ENCODE assay signal across 9 cellular contexts in genomic region chr1:168137515-168137821, GRCh38. TPM values are rescaled to one million over a fixed set of nuclear protein-coding genes. Genes with fewer than 3 reads are reported as not detected.
DNase-seq lines count a peak whose midpoint lies in the region; ATAC-seq and TF ChIP-seq lines count a peak whose summit lies in the region.
"Had no signal": no experiment of that assay in that cellular context is flagged by ENCODE, and none has a peak within 500 bp of the region (broad histone marks: within the 10 kb centered on the region; RNA-seq: fewer than 3 reads in every experiment).

No MANE protein-coding gene starts in this region.

- peaks cover 0 to 3% of the 10 kb centered on the region in 2 donors for H3K27me3 ChIP-seq in mucosa of rectum (ENCODE audit: control insufficient read depth in 2 of 2, insufficient read depth in 2 of 2, low read length in 2 of 2)

- no peaks in the 10 kb centered on the region for H3K9me3 ChIP-seq in mucosa of rectum (ENCODE audit: control insufficient read depth in 2 of 2, low read length in 2 of 2)

- H3K4me1 Mint-ChIP-seq in stimulated activated naive CD8-positive, alpha-beta T cell treated with anti-CD3 and anti-CD28 coated beads, Interleukin-15, Interleukin-2, amounts not matched to agents 100 ng/mL and 50 ng/mL, for 24 hours (ENCODE audit: low read depth): peaks cover 39% of the 10 kb centered on the region

- H3K9ac ChIP-seq in mucosa of rectum (ENCODE audit: low read depth in 1 of 2, low read length in 2 of 2): peak overlapping the region in 1 of 2 donors; percentile 74

- H3K27me3 Mint-ChIP-seq in stimulated activated naive CD8-positive, alpha-beta T cell treated with anti-CD3 and anti-CD28 coated beads, Interleukin-15, Interleukin-2, amounts not matched to agents 100 ng/mL and 50 ng/mL, for 24 hours: peaks cover 44% of the 10 kb centered on the region

- peaks cover 13 to 23% of the 10 kb centered on the region in 2 donors for H3K4me1 ChIP-seq in mucosa of rectum (ENCODE audit: control insufficient read depth in 2 of 2, insufficient read depth in 2 of 2, low read length in 2 of 2)

- no peak for TF ChIP-seq CTCF in coronary artery (IDR thresholded peaks at IDR 0.05)

- no peaks in the 10 kb centered on the region for H3K36me3 ChIP-seq in mucosa of rectum (ENCODE audit: control insufficient read depth in 2 of 2, insufficient read depth in 2 of 2, low read length in 2 of 2)

- peak overlapping the region; percentile 78 to 89 for H3K27ac ChIP-seq in coronary artery
- peak overlapping the region; percentile 71 to 75 for H3K27ac ChIP-seq in mucosa of rectum (ENCODE audit: low read depth in 2 of 2, low read length in 2 of 2)

- H3K36me3 Mint-ChIP-seq in stimulated activated naive CD8-positive, alpha-beta T cell treated with anti-CD3 and anti-CD28 coated beads, Interleukin-15, Interleukin-2, amounts not matched to agents 100 ng/mL and 50 ng/mL, for 24 hours (ENCODE audit: low read depth): no peaks in the 10 kb centered on the region

- ATAC-seq in stimulated activated naive CD8-positive, alpha-beta T cell treated with anti-CD3 and anti-CD28 coated beads, Interleukin-15, Interleukin-2, amounts not matched to agents 100 U/mL and 50 U/mL, for 24 hours: no peak
- ATAC-seq in HG03280 (IDR thresholded peaks at IDR 0.05; ENCODE audit: unreplicated experiment): no peak

- H3K4me3 ChIP-seq in coronary artery (peak overlapping the region; percentile 81), mucosa of rectum (ENCODE audit: low read length in 2 of 2) (peak overlapping the region; percentile 71 to 77)

- H3K9me3 Mint-ChIP-seq in stimulated activated naive CD8-positive, alpha-beta T cell treated with anti-CD3 and anti-CD28 coated beads, Interleukin-15, Interleukin-2, amounts not matched to agents 100 ng/mL and 50 ng/mL, for 24 hours: no peaks in the 10 kb centered on the region

- H3K4me3 Mint-ChIP-seq in stimulated activated naive CD8-positive, alpha-beta T cell treated with anti-CD3 and anti-CD28 coated beads, Interleukin-15, Interleukin-2, amounts not matched to agents 100 ng/mL and 50 ng/mL, for 24 hours: peak overlapping the region; percentile 90

- H3K27ac Mint-ChIP-seq in stimulated activated naive CD8-positive, alpha-beta T cell treated with anti-CD3 and anti-CD28 coated beads, Interleukin-15, Interleukin-2, amounts not matched to agents 100 ng/mL and 50 ng/mL, for 24 hours: peak overlapping the region; percentile 85

- no peak for DNase-seq in stimulated activated naive CD8-positive, alpha-beta T cell treated with anti-CD3 and anti-CD28 coated beads, Interleukin-15, Interleukin-2, amounts not matched to agents 100 U/mL and 50 U/mL, for 24 hours
- DNase-seq in coronary artery (ENCODE audit: low spot score) (no peak), mesenteric fat pad (ENCODE audit: low spot score) (no peak), SK-N-DZ (ENCODE audit: low spot score) (no peak)
- no peak for DNase-seq in activated CD4-positive, CD25-positive, alpha-beta regulatory T cell (lab: John Stamatoyannopoulos, UW)
- DNase-seq: effector CD8-positive, alpha-beta T cell had no signal

RNA-seq across cellular contexts. Expression of gene GPR161, which starts 0.7 kb away (rescaled TPM):
- total RNA-seq in mesenteric fat pad: 6.2 TPM
- polyA plus RNA-seq in SK-N-DZ (2014; cell fraction: cytosol; rRNA removed): 15.4 and 19.7 TPM in 2 replicates
- polyA plus RNA-seq in SK-N-DZ (2014; cell fraction: nucleus; rRNA removed): 9.4 and 10.5 TPM in 2 replicates

RNA-seq across cellular contexts. Expression of gene TIPRL, which starts 41.3 kb away (rescaled TPM):
- 29.9 TPM for total RNA-seq in mesenteric fat pad
- 39.1 and 46.5 TPM in 2 replicates for polyA plus RNA-seq in SK-N-DZ (2014; cell fraction: cytosol; rRNA removed)
- polyA plus RNA-seq in SK-N-DZ (2014; cell fraction: nucleus; rRNA removed): 23.3 and 26.7 TPM in 2 replicates
